Comparison of ENCODE assay signal across 8 cellular contexts in the genomic region with DNA sequence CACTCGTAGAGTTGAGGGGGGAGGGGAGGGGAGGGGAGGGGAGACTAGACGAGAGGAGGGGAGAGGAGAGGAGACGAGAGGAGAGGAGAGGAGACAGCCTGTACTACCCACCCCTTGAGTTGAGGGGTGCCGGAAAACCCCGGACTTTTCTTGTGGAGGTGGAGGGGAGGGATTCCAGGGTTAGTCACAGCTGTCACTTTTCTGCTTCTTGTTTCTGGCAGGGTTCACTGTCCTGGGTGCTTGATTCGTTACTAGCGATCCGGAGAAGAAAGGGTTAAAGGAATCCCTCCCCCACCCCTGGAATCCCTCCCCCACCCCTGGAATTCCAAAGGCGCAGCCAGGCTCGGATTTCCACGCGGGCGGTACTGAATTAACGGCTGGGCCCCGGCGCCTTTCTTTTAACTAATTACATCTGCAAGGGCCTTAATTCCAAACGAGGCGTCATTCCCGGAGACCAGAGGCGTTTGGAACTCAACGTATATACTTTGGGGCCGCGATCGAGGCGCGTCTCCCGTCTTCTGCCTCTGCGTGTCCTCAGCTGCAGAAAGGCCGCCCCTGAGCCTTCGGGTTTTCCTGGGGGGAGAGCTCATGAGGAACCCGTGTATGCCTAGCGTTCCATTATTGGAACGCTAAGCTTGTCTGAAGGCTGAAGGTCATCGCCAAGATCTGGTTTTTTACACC. TPM values are rescaled to one million over a fixed set of nuclear protein-coding genes. Genes with fewer than 3 reads are reported as not detected.
DNase-seq lines count a peak whose midpoint lies in the region; ATAC-seq and TF ChIP-seq lines count a peak whose summit lies in the region.

No MANE protein-coding gene starts in this region.

- peak; percentile 54 for DNase-seq in GM10248 (ENCODE audit: extremely low spot score)
- peak; percentile 21 for DNase-seq in MV-4-11 (lab: John Stamatoyannopoulos, UW)
- DNase-seq in esophagus squamous epithelium (lab: John Stamatoyannopoulos, UW) = no peak
- DNase-seq in sigmoid colon = no peak
- no peak for DNase-seq in NCI-H2227 (lab: John Stamatoyannopoulos, UW; ENCODE audit: unreplicated experiment)

- H3K27ac ChIP-seq in esophagus squamous epithelium (peak overlapping the region; percentile 14 to 79 (median 48)), sigmoid colon (peak overlapping the region; percentile 32 to 51 (median 45))

- H3K4me1 ChIP-seq in esophagus squamous epithelium = peaks cover 16 to 25% (median 17%) of the 10 kb centered on the region in 3 donors
- peaks cover 0 to 18% (median 16%) of the 10 kb centered on the region in 4 donors for H3K4me1 ChIP-seq in sigmoid colon

- 2 to 9% methylated on average over 17 to 23 of the region's 34 CpGs for WGBS in esophagus squamous epithelium, 2 donors
- WGBS in sigmoid colon, 2 donors = 4 to 10% methylated on average over 34 of the region's 34 CpGs

- intact Hi-C loops in esophagus squamous epithelium (cut with DNase I) (no loop called here), sigmoid colon (cut with DNase I) (no loop called here)

- H3K36me3 ChIP-seq in esophagus squamous epithelium = no peaks in the 10 kb centered on the region
- no peaks in the 10 kb centered on the region for H3K36me3 ChIP-seq in sigmoid colon

- CTCF ChIA-PET in GM10248 (lab: Yijun Ruan, JAX) = no interaction called here

- H3K4me3 ChIP-seq in esophagus squamous epithelium (peak overlapping the region in 2 of 4 donors; percentile 13 to 21), sigmoid colon (peak overlapping the region; percentile 3 to 27 (median 15))

- POLR2A ChIA-PET in GM10248 (lab: Yijun Ruan, JAX) = no interaction called here

- TF ChIP-seq POLR2A in esophagus squamous epithelium (IDR thresholded peaks at IDR 0.05) = no peak
- TF ChIP-seq POLR2A in sigmoid colon (IDR thresholded peaks at IDR 0.05) = no peak
- TF ChIP-seq POLR2A in GM18505 (IDR thresholded peaks at IDR 0.05; ENCODE audit: borderline replicate concordance, extremely low read depth, insufficient read depth, insufficient read length) = no peak

- ATAC-seq in GM18505 (IDR thresholded peaks at IDR 0.05; ENCODE audit: unreplicated experiment) (no peak), HG03457 (IDR thresholded peaks at IDR 0.05; ENCODE audit: unreplicated experiment) (no peak), HG02759 (IDR thresholded peaks at IDR 0.05; ENCODE audit: unreplicated experiment) (no peak)

- TF ChIP-seq EP300 in sigmoid colon (IDR thresholded peaks at IDR 0.05) = no peak

- TF ChIP-seq CTCF in GM10248 (IDR thresholded peaks at IDR 0.05; ENCODE audit: control extremely low read depth, extremely low read depth, low read depth, missing control alignments) (no peak), esophagus squamous epithelium (IDR thresholded peaks at IDR 0.05) (no peak), sigmoid colon (IDR thresholded peaks at IDR 0.05) (no peak)

- peaks cover 0 to 19% (median 0%) of the 10 kb centered on the region in 4 donors for H3K27me3 ChIP-seq in esophagus squamous epithelium
- peaks cover 6 to 21% (median 6%) of the 10 kb centered on the region in 3 donors for H3K27me3 ChIP-seq in sigmoid colon

- H3K9me3 ChIP-seq in esophagus squamous epithelium = no peaks in the 10 kb centered on the region
- H3K9me3 ChIP-seq in sigmoid colon = no peaks in the 10 kb centered on the region

RNA-seq across cellular contexts. Expression of gene CSF2RA, which starts 20.1 kb away (rescaled TPM):
- total RNA-seq in esophagus squamous epithelium (1 to 10 TPM in 3 of 4 donors, under 1 TPM in 1; 0.66 to 7.1 (median 4.2) TPM), sigmoid colon (1 to 10 TPM; 3.4 to 8.6 (median 5.7) TPM)
- 10 to 100 TPM in 1 of 3 donors, 1 to 10 TPM in 2; 4.2 to 14.1 (median 9.4) TPM for polyA plus RNA-seq in sigmoid colon

RNA-seq across cellular contexts. Expression of gene CRLF2, which starts 36.1 kb away (rescaled TPM):
- total RNA-seq in esophagus squamous epithelium (under 1 TPM in 1 of 4 donors, not detected in 3; 0.95 TPM), sigmoid colon (1 to 10 TPM in 1 of 4 donors, under 1 TPM in 2, not detected in 1; 0.41 to 1.1 (median 0.71) TPM)
- polyA plus RNA-seq in sigmoid colon = under 1 TPM in 1 of 3 donors, not detected in 2; 0.77 TPM

Comparison
In these comparisons a context has a peak if more than half of its experiments do, and no peak if none do; other contexts are left out.
1. DNase-seq: peak in GM10248 (single experiment) and MV-4-11 (single experiment); none in esophagus squamous epithelium (single experiment), sigmoid colon (single experiment) and NCI-H2227 (single experiment).